In genomic region chr2:21288299-21288698, GRCh38 we compare ENCODE assay signal across 27 cellular contexts.
DNase-seq lines count a peak whose midpoint lies in the region; ATAC-seq, FAIRE-seq and TF ChIP-seq lines count a peak whose summit lies in the region.
"Had no signal": no experiment of that assay in that cellular context is flagged by ENCODE, and none has a peak within 500 bp of the region (broad histone marks: within the 10 kb centered on the region; RNA-seq: fewer than 3 reads in every experiment).

No MANE protein-coding gene starts in this region.

- DNase-seq in Right ventricle myocardium inferior (ENCODE audit: missing footprints) = no peak
- DNase-seq in cardiac septum (ENCODE audit: low spot score) = no peak
- DNase-seq in left ventricle myocardium inferior = no peak
- DNase-seq in neural progenitor cell (ENCODE audit: low spot score) = no peak
- DNase-seq in NCI-H774 (lab: John Stamatoyannopoulos, UW) = no peak
- DNase-seq in H54 (ENCODE audit: insufficient read length, low spot score) = no peak
- DNase-seq in NCI-H526 (lab: John Stamatoyannopoulos, UW) = no peak
- no peak for DNase-seq in amniotic stem cell (lab: John Stamatoyannopoulos, UW)
- DNase-seq: activated CD4-positive, alpha-beta T cell treated with anti-CD3 and anti-CD28 coated beads for 36 hours; activated gamma-delta T cell treated with Interleukin-2 at 50 U/mL for 16 hours; activated T-cell treated with anti-CD3 and anti-CD28 coated beads for 4 hours; AML-193; body of pancreas; CD4-positive, alpha-beta memory T cell; GM23248; IMR-90; lower lobe of right lung; NCI-H1105 treated with DMSO at 0.1 percent for 48 hours; NCI-H2029 treated with DMSO at 0.1 percent for 48 hours; NCI-H2227 treated with DMSO at 0.1 percent for 48 hours; NCI-H748 treated with DMSO at 0.1 percent for 48 hours; right lobe of liver; RPMI8226; stimulated activated naive B cell treated with anti-CD40 and anti-IgM and Interleukin-4, amounts not matched to agents 10 μg/mL and 1 μg/mL and 100 μg/mL, for 72 hours; T-helper 2 cell had no signal

- H3K9me3 ChIP-seq in left ventricle myocardium inferior (replicated peaks) (no peaks in the 10 kb centered on the region), neural progenitor cell (ENCODE audit: low read depth) (no peaks in the 10 kb centered on the region)
- H3K9me3 ChIP-seq: body of pancreas, lower lobe of right lung, right lobe of liver had no signal

- no peak overlapping the region for H3K4me3 ChIP-seq in left ventricle myocardium inferior
- no peak overlapping the region for H3K4me3 ChIP-seq in neural progenitor cell
- H3K4me3 ChIP-seq: body of pancreas, GM23248, lower lobe of right lung, right lobe of liver had no signal

- peak overlapping the region; percentile 69 for H2AFZ ChIP-seq in neural progenitor cell (replicated peaks)
- H2AFZ ChIP-seq: GM23248 had no signal

- peak overlapping the region; percentile 11 for H3K27ac Mint-ChIP-seq in neural progenitor cell
- H3K27ac Mint-ChIP-seq: activated CD4-positive, alpha-beta T cell treated with anti-CD3 and anti-CD28 coated beads for 36 hours; CD4-positive, alpha-beta memory T cell; stimulated activated naive B cell treated with anti-CD40 and anti-IgM and Interleukin-4, amounts not matched to agents 10 μg/mL and 1 μg/mL and 100 μg/mL, for 72 hours had no signal

- peaks cover 2% of the 10 kb centered on the region for H3K9me3 Mint-ChIP-seq in neural progenitor cell
- H3K9me3 Mint-ChIP-seq: stimulated activated naive B cell treated with anti-CD40 and anti-IgM and Interleukin-4, amounts not matched to agents 10 μg/mL and 1 μg/mL and 100 μg/mL, for 72 hours had no signal

- H3K4me1 ChIP-seq in left ventricle myocardium inferior (peaks cover 20% of the 10 kb centered on the region), neural progenitor cell (peaks cover 30% of the 10 kb centered on the region)
- H3K4me1 ChIP-seq: body of pancreas, lower lobe of right lung, right lobe of liver had no signal

- H3K4me1 Mint-ChIP-seq in neural progenitor cell = peaks cover 28% of the 10 kb centered on the region
- H3K4me1 Mint-ChIP-seq: activated CD4-positive, alpha-beta T cell treated with anti-CD3 and anti-CD28 coated beads for 36 hours; CD4-positive, alpha-beta memory T cell; stimulated activated naive B cell treated with anti-CD40 and anti-IgM and Interleukin-4, amounts not matched to agents 10 μg/mL and 1 μg/mL and 100 μg/mL, for 72 hours had no signal

- no peaks in the 10 kb centered on the region for H4K20me1 ChIP-seq in neural progenitor cell (ENCODE audit: low read depth)

- no peak overlapping the region for H3K9ac ChIP-seq in neural progenitor cell
- H3K9ac ChIP-seq: GM23248 had no signal

- no peak for TF ChIP-seq POLR2A in H54 (IDR thresholded peaks at IDR 0.05; ENCODE audit: low read depth, low read length)

- H3K36me3 Mint-ChIP-seq in neural progenitor cell = no peaks in the 10 kb centered on the region
- H3K36me3 Mint-ChIP-seq: CD4-positive, alpha-beta memory T cell; stimulated activated naive B cell treated with anti-CD40 and anti-IgM and Interleukin-4, amounts not matched to agents 10 μg/mL and 1 μg/mL and 100 μg/mL, for 72 hours had no signal

- H3K27ac ChIP-seq in left ventricle myocardium inferior (replicated peaks) = peak overlapping the region; percentile 65
- no peak overlapping the region for H3K27ac ChIP-seq in neural progenitor cell
- H3K27ac ChIP-seq: body of pancreas, GM23248, lower lobe of right lung, right lobe of liver had no signal

- peak; percentile 42 for ATAC-seq in Right ventricle myocardium inferior
- ATAC-seq: activated CD4-positive, alpha-beta T cell treated with anti-CD3 and anti-CD28 coated beads for 36 hours; body of pancreas; lower lobe of right lung; right lobe of liver; SK-N-SH treated with all-trans-retinoic acid at 6 μM for 48 hours; stimulated activated naive B cell treated with anti-CD40 and anti-IgM and Interleukin-4, amounts not matched to agents 10 μg/mL and 1 μg/mL and 100 μg/mL, for 72 hours had no signal

- peaks cover 30% of the 10 kb centered on the region for H3F3A ChIP-seq in neural progenitor cell (ENCODE audit: low read depth)

- H3K36me3 ChIP-seq in left ventricle myocardium inferior (no peaks in the 10 kb centered on the region), neural progenitor cell (no peaks in the 10 kb centered on the region)
- H3K36me3 ChIP-seq: lower lobe of right lung, right lobe of liver had no signal

- no peak for FAIRE-seq in H54 (lab: Jason Lieb, UNC)
- FAIRE-seq: GM12891 had no signal

- H3K79me2 ChIP-seq in neural progenitor cell (ENCODE audit: low read depth) = no peaks in the 10 kb centered on the region

- H3K4me3 Mint-ChIP-seq in neural progenitor cell = no peak overlapping the region
- H3K4me3 Mint-ChIP-seq: activated CD4-positive, alpha-beta T cell treated with anti-CD3 and anti-CD28 coated beads for 36 hours; CD4-positive, alpha-beta memory T cell; stimulated activated naive B cell treated with anti-CD40 and anti-IgM and Interleukin-4, amounts not matched to agents 10 μg/mL and 1 μg/mL and 100 μg/mL, for 72 hours had no signal

- TF ChIP-seq CTCF in left ventricle myocardium inferior (IDR thresholded peaks at IDR 0.05; ENCODE audit: borderline replicate concordance) (no peak), neural progenitor cell (IDR thresholded peaks at IDR 0.05) (no peak)

- H3K4me2 ChIP-seq in neural progenitor cell = peak overlapping the region; percentile 45

- peaks cover 5% of the 10 kb centered on the region for H3K27me3 Mint-ChIP-seq in neural progenitor cell (ENCODE audit: insufficient read depth, low read depth)
- H3K27me3 Mint-ChIP-seq: activated CD4-positive, alpha-beta T cell treated with anti-CD3 and anti-CD28 coated beads for 36 hours; CD4-positive, alpha-beta memory T cell had no signal

- intact Hi-C loops in Right ventricle myocardium inferior (cut with DNase I) (no loop called here), cardiac septum (cut with DNase I) (no loop called here), left ventricle myocardium inferior (cut with micrococcal nuclease) (no loop called here)

- no peaks in the 10 kb centered on the region for H3K27me3 ChIP-seq in left ventricle myocardium inferior (ENCODE audit: low read depth)
- no peaks in the 10 kb centered on the region for H3K27me3 ChIP-seq in neural progenitor cell
- H3K27me3 ChIP-seq: body of pancreas, right lobe of liver had no signal
